In genomic region chr14:77641207-77641533, GRCh38 we compare ENCODE assay signal across 9 cellular contexts. TPM values are rescaled to one million over a fixed set of nuclear protein-coding genes. Genes with fewer than 3 reads are reported as not detected.
DNase-seq lines count a peak whose midpoint lies in the region; ATAC-seq and TF ChIP-seq lines count a peak whose summit lies in the region.
"Had no signal": no experiment of that assay in that cellular context is flagged by ENCODE, and none has a peak within 500 bp of the region (broad histone marks: within the 10 kb centered on the region; RNA-seq: fewer than 3 reads in every experiment).

No MANE protein-coding gene starts in this region.

- H3K9me3 ChIP-seq in Karpas-422 (ENCODE audit: low read length): no peaks in the 10 kb centered on the region
- H3K9me3 ChIP-seq in smooth muscle cell (replicated peaks; ENCODE audit: low read depth): no peaks in the 10 kb centered on the region

- H3K9ac ChIP-seq in Karpas-422 (ENCODE audit: low read length) (peak overlapping the region; percentile 63), smooth muscle cell (ENCODE audit: low read depth) (no peak overlapping the region)

- H3K36me3 ChIP-seq in Karpas-422 (ENCODE audit: insufficient read depth, low read length) (no peaks in the 10 kb centered on the region), smooth muscle cell (ENCODE audit: low read depth) (no peaks in the 10 kb centered on the region)

- peaks cover 16% of the 10 kb centered on the region for H3K4me1 ChIP-seq in Karpas-422 (ENCODE audit: low read length)
- no peaks in the 10 kb centered on the region for H3K4me1 ChIP-seq in smooth muscle cell (ENCODE audit: low read depth)

- no peak for TF ChIP-seq POLR2A in erythroblast (IDR thresholded peaks at IDR 0.05; ENCODE audit: low read length)

- peak; percentile 12 for ATAC-seq in GM19467 (IDR thresholded peaks at IDR 0.05; ENCODE audit: unreplicated experiment)
- ATAC-seq in GM21737 (IDR thresholded peaks at IDR 0.05; ENCODE audit: unreplicated experiment): no peak
- no peak for ATAC-seq in HG03520 (IDR thresholded peaks at IDR 0.05; ENCODE audit: unreplicated experiment)

- no peaks in the 10 kb centered on the region for H3K9me2 ChIP-seq in Karpas-422 (replicated peaks; ENCODE audit: insufficient read depth, low read length)

- H3K79me2 ChIP-seq in Karpas-422 (ENCODE audit: low read length): no peaks in the 10 kb centered on the region
- no peaks in the 10 kb centered on the region for H3K79me2 ChIP-seq in smooth muscle cell (ENCODE audit: low read depth)

- H3F3A ChIP-seq in smooth muscle cell (ENCODE audit: low read depth): no peaks in the 10 kb centered on the region

- DNase-seq in Karpas-422 (peak; percentile 67), erythroblast (lab: John Stamatoyannopoulos, UW) (peak; percentile 22 to 42), smooth muscle cell (lab: John Stamatoyannopoulos, UW; ENCODE audit: unreplicated experiment) (no peak), NCI-H446 (lab: John Stamatoyannopoulos, UW) (no peak)
- no peak for DNase-seq in NK-92 treated with Interleukin-12 subunit alpha and Interleukin-12 subunit beta, amount 100 ng/mL, for 24 hours (lab: John Stamatoyannopoulos, UW)
- DNase-seq: NCI-H2081 treated with DMSO at 0.1 percent for 48 hours had no signal

- TF ChIP-seq CTCF in smooth muscle cell (IDR thresholded peaks at IDR 0.05; ENCODE audit: borderline replicate concordance, insufficient read depth, poor library complexity, severe bottlenecking): no peak

- no peaks in the 10 kb centered on the region for H3K27me3 ChIP-seq in Karpas-422 (ENCODE audit: low read length)
- no peaks in the 10 kb centered on the region for H3K27me3 ChIP-seq in smooth muscle cell (ENCODE audit: low read depth)

- WGBS in smooth muscle cell (ENCODE audit: low lambda C conversion rate): 90% methylated on average over 7 of the region's 7 CpGs

- H4K20me1 ChIP-seq in Karpas-422 (ENCODE audit: insufficient read depth, low read depth, low read length): no peaks in the 10 kb centered on the region
- no peaks in the 10 kb centered on the region for H4K20me1 ChIP-seq in smooth muscle cell (ENCODE audit: low read depth)

- H3K4me3 ChIP-seq in Karpas-422 (ENCODE audit: low read length) (peak overlapping the region; percentile 47), smooth muscle cell (no peak overlapping the region)

- H3K27ac ChIP-seq in Karpas-422 (ENCODE audit: low read length) (no peak overlapping the region), smooth muscle cell (ENCODE audit: low read depth) (no peak overlapping the region)

- H3K4me2 ChIP-seq in Karpas-422 (ENCODE audit: low read depth, low read length, poor library complexity, severe bottlenecking) (peak overlapping the region; percentile 51), smooth muscle cell (no peak overlapping the region)

- H2AFZ ChIP-seq in Karpas-422 (ENCODE audit: low read length) (peak overlapping the region; percentile 57), smooth muscle cell (ENCODE audit: low read depth) (peak overlapping the region; percentile 54)

RNA-seq across cellular contexts. Expression of gene SPTLC2, which starts 24.7 kb away (rescaled TPM):
- total RNA-seq in Karpas-422 (2014; rRNA removed; shearing (Covaris generic); ENCODE audit: low replicate concordance): 70.9 and 97.0 TPM in 2 replicates
- 24.8 and 36.2 TPM in 2 replicates for total RNA-seq in smooth muscle cell
- polyA plus RNA-seq in smooth muscle cell: 21.8 and 23.4 TPM in 2 replicates

Comparison
In these comparisons a context has a peak if more than half of its experiments do, and no peak if none do; other contexts are left out.
1. DNase-seq: peak in Karpas-422 (single experiment) and erythroblast (2 of 2); none in smooth muscle cell (single experiment), NK-92 treated with Interleukin-12 subunit alpha and Interleukin-12 subunit beta, amount 100 ng/mL, for 24 hours (single experiment) and NCI-H446 (0 of 2).